In genomic region chr7:141441837-141442627, GRCh38 we compare ENCODE assay signal across 27 cellular contexts.
DNase-seq lines count a peak whose midpoint lies in the region; ATAC-seq and TF ChIP-seq lines count a peak whose summit lies in the region.
"Had no signal": no experiment of that assay in that cellular context is flagged by ENCODE, and none has a peak within 500 bp of the region (broad histone marks: within the 10 kb centered on the region; RNA-seq: fewer than 3 reads in every experiment).

No MANE protein-coding gene starts in this region.

- H3F3A ChIP-seq in GM23338 (replicated peaks; ENCODE audit: low read depth): no peaks in the 10 kb centered on the region

- H3K4me1 Mint-ChIP-seq in GM23338: no peaks in the 10 kb centered on the region
- H3K4me1 Mint-ChIP-seq in CD8-positive, alpha-beta T cell (ENCODE audit: low read depth): no peaks in the 10 kb centered on the region
- H3K4me1 Mint-ChIP-seq: activated naive CD8-positive, alpha-beta T cell treated with anti-CD3 and anti-CD28 coated beads, Interleukin-2, amount 50 U/mL, for 24 hours; immature natural killer cell had no signal

- no peak for ATAC-seq in GM23338
- ATAC-seq in foreskin keratinocyte: peak; percentile 44
- ATAC-seq in CD8-positive, alpha-beta T cell: no peak
- ATAC-seq: activated CD8-positive, alpha-beta T cell treated with anti-CD3 and anti-CD28 coated beads for 36 hours; activated naive CD8-positive, alpha-beta T cell treated with anti-CD3 and anti-CD28 coated beads, Interleukin-2, amount 50 U/mL, for 24 hours; body of pancreas; lower lobe of right lung; right lobe of liver had no signal

- no peaks in the 10 kb centered on the region for H3K4me1 ChIP-seq in GM23338 (ENCODE audit: insufficient read depth)
- no peaks in the 10 kb centered on the region for H3K4me1 ChIP-seq in foreskin keratinocyte
- H3K4me1 ChIP-seq in CD8-positive, alpha-beta T cell (ENCODE audit: insufficient read depth, low read length): no peaks in the 10 kb centered on the region
- H3K4me1 ChIP-seq: body of pancreas, lower lobe of right lung, right lobe of liver had no signal

- H4K20me1 ChIP-seq in GM23338 (replicated peaks; ENCODE audit: insufficient read depth): no peaks in the 10 kb centered on the region
- H4K20me1 ChIP-seq: BLaER1 treated with 17β-estradiol and CSF1 and Interleukin-3, amounts not matched to agents 10 nM and 100 nM had no signal

- no peaks in the 10 kb centered on the region; the same call in 1 of the 2 replicates for H3K9me2 ChIP-seq in GM23338 (ENCODE audit: insufficient read depth)

- H3K27ac Mint-ChIP-seq in GM23338: peak overlapping the region; percentile 35; the same call in 1 of the 2 replicates
- no peak overlapping the region for H3K27ac Mint-ChIP-seq in CD8-positive, alpha-beta T cell
- H3K27ac Mint-ChIP-seq: activated CD8-positive, alpha-beta T cell treated with anti-CD3 and anti-CD28 coated beads for 36 hours; activated naive CD8-positive, alpha-beta T cell treated with anti-CD3 and anti-CD28 coated beads, Interleukin-2, amount 50 U/mL, for 24 hours; dendritic cell treated with granulocyte-macrophage colony-stimulating factor and Interleukin-4, amounts not matched to agents 40 ng/mL and 50 ng/mL, for 4 days; immature natural killer cell had no signal

- POLR2A ChIA-PET in CD8-positive, alpha-beta T cell (lab: Charles Lee): no interaction called here

- no peaks in the 10 kb centered on the region for H3K79me2 ChIP-seq in GM23338 (replicated peaks; ENCODE audit: insufficient read depth)

- H3K27ac ChIP-seq in GM23338 (ENCODE audit: low read depth) (no peak overlapping the region), foreskin keratinocyte (no peak overlapping the region)
- no peak overlapping the region for H3K27ac ChIP-seq in CD8-positive, alpha-beta T cell (ENCODE audit: low read depth, low read length)
- H3K27ac ChIP-seq: BLaER1 treated with 17β-estradiol and CSF1 and Interleukin-3, amounts not matched to agents 10 nM and 100 nM; body of pancreas; HL-60; lower lobe of right lung; right lobe of liver had no signal

- H3K36me3 Mint-ChIP-seq in GM23338 (ENCODE audit: low read depth): peaks cover 6% of the 10 kb centered on the region
- H3K36me3 Mint-ChIP-seq in CD8-positive, alpha-beta T cell: no peaks in the 10 kb centered on the region
- H3K36me3 Mint-ChIP-seq: immature natural killer cell had no signal

- H3K9me3 Mint-ChIP-seq in GM23338: no peaks in the 10 kb centered on the region
- H3K9me3 Mint-ChIP-seq in CD8-positive, alpha-beta T cell: no peaks in the 10 kb centered on the region
- H3K9me3 Mint-ChIP-seq: activated CD8-positive, alpha-beta T cell treated with anti-CD3 and anti-CD28 coated beads for 36 hours; activated naive CD8-positive, alpha-beta T cell treated with anti-CD3 and anti-CD28 coated beads, Interleukin-2, amount 50 U/mL, for 24 hours; dendritic cell treated with granulocyte-macrophage colony-stimulating factor and Interleukin-4, amounts not matched to agents 40 ng/mL and 50 ng/mL, for 4 days; immature natural killer cell had no signal

- no peak overlapping the region for H2AFZ ChIP-seq in GM23338

- no peaks in the 10 kb centered on the region for H3K9me3 ChIP-seq in CD8-positive, alpha-beta T cell (ENCODE audit: low read length)
- H3K9me3 ChIP-seq: BLaER1 treated with 17β-estradiol and CSF1 and Interleukin-3, amounts not matched to agents 10 nM and 100 nM; body of pancreas; lower lobe of right lung; right lobe of liver had no signal

- no peak overlapping the region for H3K4me2 ChIP-seq in GM23338
- H3K4me2 ChIP-seq: BLaER1 treated with 17β-estradiol and CSF1 and Interleukin-3, amounts not matched to agents 10 nM and 100 nM had no signal

- no peak for TF ChIP-seq CTCF in GM23338 (conservative IDR thresholded peaks at IDR 0.05; ENCODE audit: low read depth in 2 of 2)
- no peak for TF ChIP-seq CTCF in foreskin keratinocyte (conservative IDR thresholded peaks at IDR 0.05)
- TF ChIP-seq CTCF in CD8-positive, alpha-beta T cell (IDR thresholded peaks at IDR 0.05): no peak

- H3K36me3 ChIP-seq in GM23338 (ENCODE audit: insufficient read depth): no peaks in the 10 kb centered on the region
- H3K36me3 ChIP-seq in CD8-positive, alpha-beta T cell (ENCODE audit: insufficient read depth, low read length): no peaks in the 10 kb centered on the region
- H3K36me3 ChIP-seq: BLaER1 treated with 17β-estradiol and CSF1 and Interleukin-3, amounts not matched to agents 10 nM and 100 nM; lower lobe of right lung; right lobe of liver had no signal

- no peak overlapping the region for H3K4me3 ChIP-seq in GM23338
- H3K4me3 ChIP-seq in CD8-positive, alpha-beta T cell (ENCODE audit: low read depth, low read length): no peak overlapping the region
- H3K4me3 ChIP-seq: BLaER1 treated with 17β-estradiol and CSF1 and Interleukin-3, amounts not matched to agents 10 nM and 100 nM; body of pancreas; lower lobe of right lung; right lobe of liver had no signal

- H3K27me3 Mint-ChIP-seq in GM23338 (ENCODE audit: insufficient read depth, low read depth, poor library complexity): peaks cover 2% of the 10 kb centered on the region
- H3K27me3 Mint-ChIP-seq in CD8-positive, alpha-beta T cell (ENCODE audit: low read depth): no peaks in the 10 kb centered on the region
- H3K27me3 Mint-ChIP-seq: activated naive CD8-positive, alpha-beta T cell treated with anti-CD3 and anti-CD28 coated beads, Interleukin-2, amount 50 U/mL, for 24 hours had no signal

- H3K4me3 Mint-ChIP-seq in GM23338: no peak overlapping the region
- no peak overlapping the region for H3K4me3 Mint-ChIP-seq in CD8-positive, alpha-beta T cell
- H3K4me3 Mint-ChIP-seq: activated CD8-positive, alpha-beta T cell treated with anti-CD3 and anti-CD28 coated beads for 36 hours; activated naive CD8-positive, alpha-beta T cell treated with anti-CD3 and anti-CD28 coated beads, Interleukin-2, amount 50 U/mL, for 24 hours; dendritic cell treated with granulocyte-macrophage colony-stimulating factor and Interleukin-4, amounts not matched to agents 40 ng/mL and 50 ng/mL, for 4 days; immature natural killer cell had no signal

- intact Hi-C loops in CD8-positive, alpha-beta T cell (cut with DNase I, micrococcal nuclease): no loop called here

- H3K27me3 ChIP-seq in GM23338 (ENCODE audit: insufficient read depth) (no peaks in the 10 kb centered on the region), foreskin keratinocyte (no peaks in the 10 kb centered on the region)
- H3K27me3 ChIP-seq in CD8-positive, alpha-beta T cell (ENCODE audit: insufficient read depth, low read length): no peaks in the 10 kb centered on the region
- H3K27me3 ChIP-seq: BLaER1 treated with 17β-estradiol and CSF1 and Interleukin-3, amounts not matched to agents 10 nM and 100 nM; body of pancreas; right lobe of liver had no signal

- CTCF ChIA-PET in CD8-positive, alpha-beta T cell (lab: Charles Lee): no interaction called here

- DNase-seq in GM23338 (ENCODE audit: low spot score) (no peak), RPMI7951 (ENCODE audit: low read depth) (peak; percentile 28), foreskin keratinocyte (peak in 1 of 2 donors; percentile 6), occipital lobe (lab: John Stamatoyannopoulos, UW) (peak; percentile 77), GF-D8 (lab: John Stamatoyannopoulos, UW) (no peak), retina (no peak), 8988T (no peak)
- no peak for DNase-seq in CD8-positive, alpha-beta T cell
- DNase-seq: activated CD4-positive, CD25-positive, alpha-beta regulatory T cell treated with anti-CD3 and anti-CD28 coated beads, Interleukin-2, amount 50 U/mL, for 72 hours; activated CD8-positive, alpha-beta T cell treated with anti-CD3 and anti-CD28 coated beads for 36 hours; activated effector memory CD4-positive, alpha-beta T cell treated with anti-CD3 and anti-CD28 coated beads, Interleukin-2, amount 50 U/mL, for 16 hours; activated naive CD8-positive, alpha-beta T cell treated with anti-CD3 and anti-CD28 coated beads, Interleukin-2, amount 50 U/mL, for 24 hours; activated T-cell treated with anti-CD3 and anti-CD28 coated beads for 4 hours; body of pancreas; Calu3; immature natural killer cell; IMR-90; lower lobe of right lung; MM.1S; NCI-H1417 treated with DMSO at 0.1 percent for 48 hours; NCI-H526; right lobe of liver; SHP77; stimulated activated CD8-positive, alpha-beta memory T cell treated with anti-CD3 and anti-CD28 coated beads, Interleukin-4, amount 100 ng/mL, for 48 hours had no signal

TF ChIP-seq in GM23338, 12 proteins besides CTCF, POLR2A, EP300 and RAD21:
- no peak for TF ChIP-seq POLR2AphosphoS5 (IDR thresholded peaks at IDR 0.05; ENCODE audit: low read depth)
- no peak for TF ChIP-seq EZH2phosphoT487 (IDR thresholded peaks at IDR 0.05; ENCODE audit: unreplicated experiment)
- no peak for TF ChIP-seq CREB1 (CRISPR knock-in tag; IDR thresholded peaks at IDR 0.05; ENCODE audit: low read depth)
TF ChIP-seq in GM23338: peak in this region for 0.

Comparison
In these comparisons a context has a peak if more than half of its experiments do, and no peak if none do; other contexts are left out.
1. DNase-seq: peak in RPMI7951 (single experiment) and occipital lobe (single experiment); none in GM23338 (single experiment), GF-D8 (single experiment), retina (single experiment), 8988T (single experiment) and CD8-positive, alpha-beta T cell (0 of 7).